In genomic region chr1:47507921-47508894, GRCh38 we compare ENCODE assay signal across 8 cellular contexts.
DNase-seq lines count a peak whose midpoint lies in the region; ATAC-seq and TF ChIP-seq lines count a peak whose summit lies in the region.

No MANE protein-coding gene starts in this region.

- H3K36me3 ChIP-seq in BE2C, result no peaks in the 10 kb centered on the region
- H3K36me3 ChIP-seq in sigmoid colon, result no peaks in the 10 kb centered on the region

- peak; percentile 62 for ATAC-seq in HG02885 (IDR thresholded peaks at IDR 0.05; ENCODE audit: poor library complexity, unreplicated experiment)
- peak; percentile 60 to 80 for ATAC-seq in left cardiac atrium
- ATAC-seq in HG03039 (IDR thresholded peaks at IDR 0.05; ENCODE audit: unreplicated experiment), result no peak

- intact Hi-C loops in left cardiac atrium (cut with DNase I), result no loop called here
- intact Hi-C loops in sigmoid colon (cut with DNase I), result no loop called here

- TF ChIP-seq CTCF in BE2C (IDR thresholded peaks at IDR 0.05; ENCODE audit: low read depth, low read length), result no peak
- no peak for TF ChIP-seq CTCF in sigmoid colon (IDR thresholded peaks at IDR 0.05)

- H3K27me3 ChIP-seq in BE2C (peaks cover 11% of the 10 kb centered on the region), sigmoid colon (peaks cover 11 to 75% (median 22%) of the 10 kb centered on the region in 3 donors)

- H3K9me3 ChIP-seq in BE2C (no peaks in the 10 kb centered on the region), sigmoid colon (no peaks in the 10 kb centered on the region)

- H3K4me1 ChIP-seq in BE2C, result no peaks in the 10 kb centered on the region
- H3K4me1 ChIP-seq in sigmoid colon, result peaks cover 0 to 14% (median 13%) of the 10 kb centered on the region in 4 donors

- H3K4me3 ChIP-seq in BE2C (ENCODE audit: low read depth, low read length), result peak overlapping the region; percentile 38
- peak overlapping the region; percentile 21 to 51 (median 41) for H3K4me3 ChIP-seq in sigmoid colon

- no peak overlapping the region for H3K27ac ChIP-seq in sigmoid colon

- TF ChIP-seq EP300 in sigmoid colon (IDR thresholded peaks at IDR 0.05), result no peak

- TF ChIP-seq POLR2A in sigmoid colon (IDR thresholded peaks at IDR 0.05), result no peak

- WGBS in sigmoid colon, 2 donors, result 1% methylated on average over 82 of the region's 82 CpGs

- peak; percentile 35 for DNase-seq in BE2C
- DNase-seq in activated T-cell treated with anti-CD3 and anti-CD28 coated beads for 24 hours (ENCODE audit: low read depth), result peak; percentile 14
- peak; percentile 40 for DNase-seq in left cardiac atrium
- no peak for DNase-seq in sigmoid colon
- no peak for DNase-seq in effector CD8-positive, alpha-beta T cell (lab: John Stamatoyannopoulos, UW)
- no peak for DNase-seq in NCI-H187 treated with DMSO at 0.1 percent for 48 hours (lab: John Stamatoyannopoulos, UW)

Comparison
In these comparisons a context has a peak if more than half of its experiments do, and no peak if none do; other contexts are left out.
1. DNase-seq: peak in BE2C (single experiment), activated T-cell treated with anti-CD3 and anti-CD28 coated beads for 24 hours (single experiment) and left cardiac atrium (single experiment); none in sigmoid colon (single experiment), effector CD8-positive, alpha-beta T cell (single experiment) and NCI-H187 treated with DMSO at 0.1 percent for 48 hours (single experiment).